2 cellular contexts compared by ENCODE assay signal in the genomic region with DNA sequence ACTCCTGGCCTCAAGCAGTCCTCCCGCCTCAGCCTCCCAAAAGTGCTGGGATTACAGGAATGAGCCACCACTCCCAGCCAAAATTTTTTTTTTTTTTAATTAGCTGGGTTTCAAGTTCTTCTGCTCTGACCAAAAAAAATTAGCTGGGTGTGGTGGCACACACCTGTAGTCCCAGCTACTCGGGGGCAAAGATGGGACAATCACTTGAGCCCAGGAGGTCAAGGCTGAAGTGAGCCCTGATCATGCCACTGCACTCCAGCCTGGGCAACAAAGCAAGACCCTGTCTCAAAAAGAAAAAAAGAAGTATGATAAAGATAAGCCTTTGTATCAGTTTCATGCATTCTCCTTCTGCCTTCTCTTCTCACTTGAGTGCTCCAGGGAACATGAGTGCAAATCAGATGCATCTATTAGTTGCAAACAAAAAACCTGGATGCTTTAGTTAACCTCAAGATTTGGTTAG.
TF ChIP-seq lines count a peak whose summit lies in the region.

No MANE protein-coding gene starts in this region.

TF ChIP-seq in SK-N-SH, 30 proteins besides CTCF, POLR2A, EP300 and RAD21 (continued from another document):
- TF ChIP-seq, protein P1, sequence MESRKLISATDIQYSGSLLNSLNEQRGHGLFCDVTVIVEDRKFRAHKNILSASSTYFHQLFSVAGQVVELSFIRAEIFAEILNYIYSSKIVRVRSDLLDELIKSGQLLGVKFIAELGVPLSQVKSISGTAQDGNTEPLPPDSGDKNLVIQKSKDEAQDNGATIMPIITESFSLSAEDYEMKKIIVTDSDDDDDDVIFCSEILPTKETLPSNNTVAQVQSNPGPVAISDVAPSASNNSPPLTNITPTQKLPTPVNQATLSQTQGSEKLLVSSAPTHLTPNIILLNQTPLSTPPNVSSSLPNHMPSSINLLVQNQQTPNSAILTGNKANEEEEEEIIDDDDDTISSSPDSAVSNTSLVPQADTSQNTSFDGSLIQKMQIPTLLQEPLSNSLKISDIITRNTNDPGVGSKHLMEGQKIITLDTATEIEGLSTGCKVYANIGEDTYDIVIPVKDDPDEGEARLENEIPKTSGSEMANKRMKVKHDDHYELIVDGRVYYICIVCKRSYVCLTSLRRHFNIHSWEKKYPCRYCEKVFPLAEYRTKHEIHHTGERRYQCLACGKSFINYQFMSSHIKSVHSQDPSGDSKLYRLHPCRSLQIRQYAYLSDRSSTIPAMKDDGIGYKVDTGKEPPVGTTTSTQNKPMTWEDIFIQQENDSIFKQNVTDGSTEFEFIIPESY (IDR thresholded peaks at IDR 0.05; ENCODE audit: borderline replicate concordance, low read depth) = no peak

TF ChIP-seq in SK-N-SH treated with all-trans-retinoic acid at 6 μM for 48 hours, 23 proteins besides CTCF, POLR2A, EP300 and RAD21 (continued from another document):
- TF ChIP-seq CSRNP3 (CRISPR knock-in tag; IDR thresholded peaks at IDR 0.05) (no peak), GLIS3 (CRISPR knock-in tag; IDR thresholded peaks at IDR 0.05) (no peak), OSR1 (CRISPR knock-in tag; IDR thresholded peaks at IDR 0.05) (no peak), TOX (CRISPR knock-in tag; IDR thresholded peaks at IDR 0.05; ENCODE audit: borderline replicate concordance) (no peak), ZFP30 (CRISPR knock-in tag; IDR thresholded peaks at IDR 0.05) (no peak)
